In genomic region chr7:151680810-151681209, GRCh38 we compare ENCODE assay signal across 13 cellular contexts.
A peak's percentile ranks its signal among the peaks of the same experiment; 100 is the strongest.
DNase-seq lines count a peak whose midpoint lies in the region; ATAC-seq, FAIRE-seq and TF ChIP-seq lines count a peak whose summit lies in the region.
"Had no signal": no experiment of that assay in that cellular context is flagged by ENCODE, and none has a peak within 500 bp of the region (broad histone marks: within the 10 kb centered on the region; RNA-seq: fewer than 3 reads in every experiment).

No MANE protein-coding gene starts in this region.

- peaks cover 8% of the 10 kb centered on the region for H3K36me3 Mint-ChIP-seq in stimulated activated memory B cell treated with anti-CD40 and anti-IgM and Interleukin-4, amounts not matched to agents 10 μg/mL and 1 μg/mL and 100 μg/mL, for 72 hours

- DNase-seq in GM03348 (ENCODE audit: low spot score) = peak; percentile 61
- DNase-seq in bronchial epithelial cell (ENCODE audit: low read depth) = peak; percentile 30
- peak; percentile 94 for DNase-seq in iris pigment epithelial cell (ENCODE audit: low read depth)
- no peak for DNase-seq in T-helper 9 cell
- DNase-seq: activated CD4-positive, alpha-beta memory T cell treated with anti-CD3 and anti-CD28 coated beads, Interleukin-2, amount 10 ng/mL, durations not matched to agents 7 days and 5 days; activated naive CD4-positive, alpha-beta T cell; effector CD8-positive, alpha-beta T cell; NCI-H1694 treated with DMSO at 0.1 percent for 48 hours had no signal

- peak overlapping the region; percentile 31 for H3K27ac ChIP-seq in stomach smooth muscle (ENCODE audit: low read length)

- H3K27ac Mint-ChIP-seq in stimulated activated memory B cell treated with anti-CD40 and anti-IgM and Interleukin-4, amounts not matched to agents 10 μg/mL and 1 μg/mL and 100 μg/mL, for 72 hours = no peak overlapping the region
- H3K27ac Mint-ChIP-seq: activated CD4-positive, alpha-beta memory T cell treated with anti-CD3 and anti-CD28 coated beads, Interleukin-2, amount 10 ng/mL, durations not matched to agents 7 days and 5 days had no signal

- H3K27me3 ChIP-seq in bronchial epithelial cell (ENCODE audit: control insufficient read depth, insufficient read depth, low read length) (no peaks in the 10 kb centered on the region), stomach smooth muscle (ENCODE audit: control insufficient read depth in 1 of 2, insufficient read depth in 2 of 2, low read length in 2 of 2) (no peaks in the 10 kb centered on the region)

- TF ChIP-seq POLR2A in GM18505 (IDR thresholded peaks at IDR 0.05; ENCODE audit: borderline replicate concordance, extremely low read depth, insufficient read depth, insufficient read length) = no peak

- no peak for FAIRE-seq in bronchial epithelial cell (lab: Jason Lieb, UNC)

- no peaks in the 10 kb centered on the region for H3K9me3 ChIP-seq in stomach smooth muscle (ENCODE audit: control insufficient read depth in 2 of 2, low read length in 2 of 2)

- no peak for TF ChIP-seq CTCF in bronchial epithelial cell (IDR thresholded peaks at IDR 0.05; ENCODE audit: insufficient read depth, low read length, severe bottlenecking)

- H3K4me3 Mint-ChIP-seq in stimulated activated memory B cell treated with anti-CD40 and anti-IgM and Interleukin-4, amounts not matched to agents 10 μg/mL and 1 μg/mL and 100 μg/mL, for 72 hours = no peak overlapping the region
- H3K4me3 Mint-ChIP-seq: activated CD4-positive, alpha-beta memory T cell treated with anti-CD3 and anti-CD28 coated beads, Interleukin-2, amount 10 ng/mL, durations not matched to agents 7 days and 5 days had no signal

- no peaks in the 10 kb centered on the region for H3K9me3 Mint-ChIP-seq in stimulated activated memory B cell treated with anti-CD40 and anti-IgM and Interleukin-4, amounts not matched to agents 10 μg/mL and 1 μg/mL and 100 μg/mL, for 72 hours
- H3K9me3 Mint-ChIP-seq: activated CD4-positive, alpha-beta memory T cell treated with anti-CD3 and anti-CD28 coated beads, Interleukin-2, amount 10 ng/mL, durations not matched to agents 7 days and 5 days had no signal

- no peaks in the 10 kb centered on the region for H3K27me3 Mint-ChIP-seq in stimulated activated memory B cell treated with anti-CD40 and anti-IgM and Interleukin-4, amounts not matched to agents 10 μg/mL and 1 μg/mL and 100 μg/mL, for 72 hours
- H3K27me3 Mint-ChIP-seq: activated CD4-positive, alpha-beta memory T cell treated with anti-CD3 and anti-CD28 coated beads, Interleukin-2, amount 10 ng/mL, durations not matched to agents 7 days and 5 days had no signal

- H3K36me3 ChIP-seq in bronchial epithelial cell (ENCODE audit: control insufficient read depth, insufficient read depth, low read length) = no peaks in the 10 kb centered on the region
- H3K36me3 ChIP-seq in stomach smooth muscle (ENCODE audit: control insufficient read depth in 2 of 2, insufficient read depth in 2 of 2, low read length in 2 of 2) = no peaks in the 10 kb centered on the region

- no peak overlapping the region for H3K4me3 ChIP-seq in bronchial epithelial cell (ENCODE audit: low read depth, low read length)
- H3K4me3 ChIP-seq in stomach smooth muscle (ENCODE audit: low read length in 2 of 2) = no peak overlapping the region
- H3K4me3 ChIP-seq: skin epidermis had no signal

- no peak overlapping the region for H3K9ac ChIP-seq in stomach smooth muscle (ENCODE audit: low read length in 2 of 2)

- H3K4me1 ChIP-seq in stomach smooth muscle (ENCODE audit: control insufficient read depth, insufficient read depth, low read length) = peaks cover 14% of the 10 kb centered on the region

- ATAC-seq in HG03432 (IDR thresholded peaks at IDR 0.05; ENCODE audit: unreplicated experiment) = no peak
- ATAC-seq in stimulated activated memory B cell treated with anti-CD40 and anti-IgM and Interleukin-4, amounts not matched to agents 10 μg/mL and 1 μg/mL and 100 μg/mL, for 72 hours = no peak
- no peak for ATAC-seq in GM18505 (IDR thresholded peaks at IDR 0.05; ENCODE audit: unreplicated experiment)

- H3K4me1 Mint-ChIP-seq in stimulated activated memory B cell treated with anti-CD40 and anti-IgM and Interleukin-4, amounts not matched to agents 10 μg/mL and 1 μg/mL and 100 μg/mL, for 72 hours = peaks cover 31% of the 10 kb centered on the region
